In genomic region chr1:72013161-72013560, GRCh38 we compare ENCODE assay signal across 15 cellular contexts.
A peak's percentile ranks its signal among the peaks of the same experiment; 100 is the strongest.
DNase-seq lines count a peak whose midpoint lies in the region; ATAC-seq and TF ChIP-seq lines count a peak whose summit lies in the region.
"Had no signal": no experiment of that assay in that cellular context is flagged by ENCODE, and none has a peak within 500 bp of the region (broad histone marks: within the 10 kb centered on the region; RNA-seq: fewer than 3 reads in every experiment).

No MANE protein-coding gene starts in this region.

- ATAC-seq in WTC11 (no peak), heart left ventricle (no peak), GM19328 (IDR thresholded peaks at IDR 0.05; ENCODE audit: unreplicated experiment) (no peak)
- ATAC-seq: K562 had no signal

- no peaks in the 10 kb centered on the region for H3K9me3 Mint-ChIP-seq in WTC11

- no peak overlapping the region for H3K4me3 Mint-ChIP-seq in WTC11
- H3K4me3 Mint-ChIP-seq: CD14-positive monocyte; CD4-positive, alpha-beta memory T cell had no signal

- H3K4me2 ChIP-seq in smooth muscle cell: no peak overlapping the region
- H3K4me2 ChIP-seq: BLaER1 had no signal

- intact Hi-C loops in heart left ventricle (cut with DNase I): no loop called here

- no peaks in the 10 kb centered on the region for H3K79me2 ChIP-seq in smooth muscle cell (ENCODE audit: low read depth)

- peak overlapping the region; percentile 50 for H2AFZ ChIP-seq in smooth muscle cell (ENCODE audit: low read depth)

- peaks cover 12% of the 10 kb centered on the region for H3K4me1 Mint-ChIP-seq in WTC11
- H3K4me1 Mint-ChIP-seq: CD4-positive, alpha-beta memory T cell had no signal

- H3F3A ChIP-seq in smooth muscle cell (ENCODE audit: low read depth): no peaks in the 10 kb centered on the region

- H3K27ac ChIP-seq in smooth muscle cell (ENCODE audit: low read depth) (no peak overlapping the region), heart left ventricle (no peak overlapping the region)
- H3K27ac ChIP-seq: BLaER1 had no signal

- H3K9me3 ChIP-seq in smooth muscle cell (replicated peaks; ENCODE audit: low read depth) (no peaks in the 10 kb centered on the region), heart left ventricle (no peaks in the 10 kb centered on the region)
- H3K9me3 ChIP-seq: BLaER1 had no signal

- DNase-seq in AG10803 (ENCODE audit: low read depth) (peak; percentile 1), WTC11 (ENCODE audit: low spot score) (no peak), islet precursor cell (peak; percentile 77), smooth muscle cell (lab: John Stamatoyannopoulos, UW; ENCODE audit: unreplicated experiment) (no peak), heart left ventricle (no peak), glomerular visceral epithelial cell (ENCODE audit: extremely low spot score) (no peak)
- DNase-seq: CD4-positive, alpha-beta memory T cell; DMS79 treated with DMSO at 0.1 percent for 48 hours; GF-D8; HCEC 1CT; IMR-90 had no signal

- CTCF ChIA-PET in WTC11 (lab: Charles Lee): no interaction called here

- H3K36me3 ChIP-seq in smooth muscle cell (ENCODE audit: low read depth) (no peaks in the 10 kb centered on the region), heart left ventricle (no peaks in the 10 kb centered on the region)
- H3K36me3 ChIP-seq: BLaER1 had no signal

- no peak overlapping the region for H3K9ac ChIP-seq in smooth muscle cell (ENCODE audit: low read depth)
- H3K9ac ChIP-seq: BLaER1 had no signal

- H3K4me3 ChIP-seq in AG10803 (ENCODE audit: low read length) (no peak overlapping the region), smooth muscle cell (no peak overlapping the region), heart left ventricle (no peak overlapping the region)
- H3K4me3 ChIP-seq: BLaER1, K562 had no signal

- POLR2A ChIA-PET in WTC11 (lab: Charles Lee): no interaction called here

- WGBS in smooth muscle cell (ENCODE audit: low lambda C conversion rate): 50% methylated on average over 1 of the region's 1 CpG
- WGBS in heart left ventricle, 4 donors: 14 to 19% (median 16%) methylated on average over 1 of the region's 1 CpG

- no peak for TF ChIP-seq POLR2A in heart left ventricle (IDR thresholded peaks at IDR 0.05)

- no peaks in the 10 kb centered on the region for H3K36me3 Mint-ChIP-seq in WTC11
- H3K36me3 Mint-ChIP-seq: CD14-positive monocyte; CD4-positive, alpha-beta memory T cell had no signal

- H3K27me3 ChIP-seq in smooth muscle cell (ENCODE audit: low read depth): no peaks in the 10 kb centered on the region
- no peaks in the 10 kb centered on the region for H3K27me3 ChIP-seq in heart left ventricle
- H3K27me3 ChIP-seq: BLaER1 had no signal

- TF ChIP-seq CTCF in AG10803 (conservative IDR thresholded peaks at IDR 0.05; ENCODE audit: low read length) (no peak), WTC11 (IDR thresholded peaks at IDR 0.05) (no peak), smooth muscle cell (IDR thresholded peaks at IDR 0.05; ENCODE audit: borderline replicate concordance, insufficient read depth, poor library complexity, severe bottlenecking) (no peak), heart left ventricle (IDR thresholded peaks at IDR 0.05) (no peak)

- H3K27ac Mint-ChIP-seq in WTC11: peak overlapping the region; percentile 78
- H3K27ac Mint-ChIP-seq: CD14-positive monocyte; CD4-positive, alpha-beta memory T cell had no signal

- no peaks in the 10 kb centered on the region for H3K27me3 Mint-ChIP-seq in WTC11 (ENCODE audit: low read depth)
- H3K27me3 Mint-ChIP-seq: CD4-positive, alpha-beta memory T cell had no signal

- H4K20me1 ChIP-seq in smooth muscle cell (ENCODE audit: low read depth): no peaks in the 10 kb centered on the region
- H4K20me1 ChIP-seq: BLaER1 had no signal

- H3K4me1 ChIP-seq in smooth muscle cell (ENCODE audit: low read depth) (no peaks in the 10 kb centered on the region), heart left ventricle (peaks cover 0 to 30% (median 4%) of the 10 kb centered on the region in 12 donors)
- H3K4me1 ChIP-seq: BLaER1 had no signal

TF ChIP-seq in WTC11, 78 proteins besides CTCF, POLR2A, EP300 and RAD21:
- TF ChIP-seq, protein P1, sequence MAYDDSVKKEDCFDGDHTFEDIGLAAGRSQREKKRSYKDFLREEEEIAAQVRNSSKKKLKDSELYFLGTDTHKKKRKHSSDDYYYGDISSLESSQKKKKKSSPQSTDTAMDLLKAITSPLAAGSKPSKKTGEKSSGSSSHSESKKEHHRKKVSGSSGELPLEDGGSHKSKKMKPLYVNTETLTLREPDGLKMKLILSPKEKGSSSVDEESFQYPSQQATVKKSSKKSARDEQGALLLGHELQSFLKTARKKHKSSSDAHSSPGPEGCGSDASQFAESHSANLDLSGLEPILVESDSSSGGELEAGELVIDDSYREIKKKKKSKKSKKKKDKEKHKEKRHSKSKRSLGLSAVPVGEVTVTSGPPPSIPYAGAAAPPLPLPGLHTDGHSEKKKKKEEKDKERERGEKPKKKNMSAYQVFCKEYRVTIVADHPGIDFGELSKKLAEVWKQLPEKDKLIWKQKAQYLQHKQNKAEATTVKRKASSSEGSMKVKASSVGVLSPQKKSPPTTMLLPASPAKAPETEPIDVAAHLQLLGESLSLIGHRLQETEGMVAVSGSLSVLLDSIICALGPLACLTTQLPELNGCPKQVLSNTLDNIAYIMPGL (CRISPR knock-in tag; IDR thresholded peaks at IDR 0.05): no peak
- TF ChIP-seq CREM (CRISPR knock-in tag; IDR thresholded peaks at IDR 0.05): no peak
- TF ChIP-seq CBFB (CRISPR knock-in tag; IDR thresholded peaks at IDR 0.05; ENCODE audit: low read depth): no peak
- TF ChIP-seq, protein P2, sequence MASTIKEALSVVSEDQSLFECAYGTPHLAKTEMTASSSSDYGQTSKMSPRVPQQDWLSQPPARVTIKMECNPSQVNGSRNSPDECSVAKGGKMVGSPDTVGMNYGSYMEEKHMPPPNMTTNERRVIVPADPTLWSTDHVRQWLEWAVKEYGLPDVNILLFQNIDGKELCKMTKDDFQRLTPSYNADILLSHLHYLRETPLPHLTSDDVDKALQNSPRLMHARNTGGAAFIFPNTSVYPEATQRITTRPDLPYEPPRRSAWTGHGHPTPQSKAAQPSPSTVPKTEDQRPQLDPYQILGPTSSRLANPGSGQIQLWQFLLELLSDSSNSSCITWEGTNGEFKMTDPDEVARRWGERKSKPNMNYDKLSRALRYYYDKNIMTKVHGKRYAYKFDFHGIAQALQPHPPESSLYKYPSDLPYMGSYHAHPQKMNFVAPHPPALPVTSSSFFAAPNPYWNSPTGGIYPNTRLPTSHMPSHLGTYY (CRISPR knock-in tag; IDR thresholded peaks at IDR 0.05): no peak
- no peak for TF ChIP-seq PRRX2 (CRISPR knock-in tag; IDR thresholded peaks at IDR 0.05)
- TF ChIP-seq ZNF416 (CRISPR knock-in tag; IDR thresholded peaks at IDR 0.05): no peak
- no peak for TF ChIP-seq FOXJ3 (CRISPR knock-in tag; IDR thresholded peaks at IDR 0.05; ENCODE audit: borderline replicate concordance)
- no peak for TF ChIP-seq NFE2L1 (CRISPR knock-in tag; IDR thresholded peaks at IDR 0.05)
- no peak for TF ChIP-seq ZNF263 (CRISPR knock-in tag; IDR thresholded peaks at IDR 0.05; ENCODE audit: low read depth)
- TF ChIP-seq SMAD3 (CRISPR knock-in tag; IDR thresholded peaks at IDR 0.05; ENCODE audit: borderline replicate concordance): no peak
- TF ChIP-seq MYBL2 (CRISPR knock-in tag; IDR thresholded peaks at IDR 0.05): no peak
- no peak for TF ChIP-seq RORB (CRISPR knock-in tag; IDR thresholded peaks at IDR 0.05)
- TF ChIP-seq, protein P3, sequence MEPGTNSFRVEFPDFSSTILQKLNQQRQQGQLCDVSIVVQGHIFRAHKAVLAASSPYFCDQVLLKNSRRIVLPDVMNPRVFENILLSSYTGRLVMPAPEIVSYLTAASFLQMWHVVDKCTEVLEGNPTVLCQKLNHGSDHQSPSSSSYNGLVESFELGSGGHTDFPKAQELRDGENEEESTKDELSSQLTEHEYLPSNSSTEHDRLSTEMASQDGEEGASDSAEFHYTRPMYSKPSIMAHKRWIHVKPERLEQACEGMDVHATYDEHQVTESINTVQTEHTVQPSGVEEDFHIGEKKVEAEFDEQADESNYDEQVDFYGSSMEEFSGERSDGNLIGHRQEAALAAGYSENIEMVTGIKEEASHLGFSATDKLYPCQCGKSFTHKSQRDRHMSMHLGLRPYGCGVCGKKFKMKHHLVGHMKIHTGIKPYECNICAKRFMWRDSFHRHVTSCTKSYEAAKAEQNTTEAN (CRISPR knock-in tag; IDR thresholded peaks at IDR 0.05): no peak
- TF ChIP-seq, protein P4, sequence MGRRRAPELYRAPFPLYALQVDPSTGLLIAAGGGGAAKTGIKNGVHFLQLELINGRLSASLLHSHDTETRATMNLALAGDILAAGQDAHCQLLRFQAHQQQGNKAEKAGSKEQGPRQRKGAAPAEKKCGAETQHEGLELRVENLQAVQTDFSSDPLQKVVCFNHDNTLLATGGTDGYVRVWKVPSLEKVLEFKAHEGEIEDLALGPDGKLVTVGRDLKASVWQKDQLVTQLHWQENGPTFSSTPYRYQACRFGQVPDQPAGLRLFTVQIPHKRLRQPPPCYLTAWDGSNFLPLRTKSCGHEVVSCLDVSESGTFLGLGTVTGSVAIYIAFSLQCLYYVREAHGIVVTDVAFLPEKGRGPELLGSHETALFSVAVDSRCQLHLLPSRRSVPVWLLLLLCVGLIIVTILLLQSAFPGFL (CRISPR knock-in tag; IDR thresholded peaks at IDR 0.05; ENCODE audit: borderline replicate concordance): no peak
- no peak for TF ChIP-seq ZNF121 (CRISPR knock-in tag; IDR thresholded peaks at IDR 0.05)
- TF ChIP-seq SMAD4 (CRISPR knock-in tag; IDR thresholded peaks at IDR 0.05): no peak
- TF ChIP-seq TEAD4 (CRISPR knock-in tag; IDR thresholded peaks at IDR 0.05): no peak
- TF ChIP-seq, protein P5, sequence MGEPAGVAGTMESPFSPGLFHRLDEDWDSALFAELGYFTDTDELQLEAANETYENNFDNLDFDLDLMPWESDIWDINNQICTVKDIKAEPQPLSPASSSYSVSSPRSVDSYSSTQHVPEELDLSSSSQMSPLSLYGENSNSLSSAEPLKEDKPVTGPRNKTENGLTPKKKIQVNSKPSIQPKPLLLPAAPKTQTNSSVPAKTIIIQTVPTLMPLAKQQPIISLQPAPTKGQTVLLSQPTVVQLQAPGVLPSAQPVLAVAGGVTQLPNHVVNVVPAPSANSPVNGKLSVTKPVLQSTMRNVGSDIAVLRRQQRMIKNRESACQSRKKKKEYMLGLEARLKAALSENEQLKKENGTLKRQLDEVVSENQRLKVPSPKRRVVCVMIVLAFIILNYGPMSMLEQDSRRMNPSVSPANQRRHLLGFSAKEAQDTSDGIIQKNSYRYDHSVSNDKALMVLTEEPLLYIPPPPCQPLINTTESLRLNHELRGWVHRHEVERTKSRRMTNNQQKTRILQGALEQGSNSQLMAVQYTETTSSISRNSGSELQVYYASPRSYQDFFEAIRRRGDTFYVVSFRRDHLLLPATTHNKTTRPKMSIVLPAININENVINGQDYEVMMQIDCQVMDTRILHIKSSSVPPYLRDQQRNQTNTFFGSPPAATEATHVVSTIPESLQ (CRISPR knock-in tag; IDR thresholded peaks at IDR 0.05): no peak

Comparison
In these comparisons a context has a peak if more than half of its experiments do, and no peak if none do; other contexts are left out.
1. DNase-seq: peak in AG10803 (single experiment) and islet precursor cell (single experiment); none in WTC11 (single experiment), smooth muscle cell (single experiment), heart left ventricle (0 of 5) and glomerular visceral epithelial cell (single experiment).